Comparison of ENCODE assay signal across 20 cellular contexts in the genomic region with DNA sequence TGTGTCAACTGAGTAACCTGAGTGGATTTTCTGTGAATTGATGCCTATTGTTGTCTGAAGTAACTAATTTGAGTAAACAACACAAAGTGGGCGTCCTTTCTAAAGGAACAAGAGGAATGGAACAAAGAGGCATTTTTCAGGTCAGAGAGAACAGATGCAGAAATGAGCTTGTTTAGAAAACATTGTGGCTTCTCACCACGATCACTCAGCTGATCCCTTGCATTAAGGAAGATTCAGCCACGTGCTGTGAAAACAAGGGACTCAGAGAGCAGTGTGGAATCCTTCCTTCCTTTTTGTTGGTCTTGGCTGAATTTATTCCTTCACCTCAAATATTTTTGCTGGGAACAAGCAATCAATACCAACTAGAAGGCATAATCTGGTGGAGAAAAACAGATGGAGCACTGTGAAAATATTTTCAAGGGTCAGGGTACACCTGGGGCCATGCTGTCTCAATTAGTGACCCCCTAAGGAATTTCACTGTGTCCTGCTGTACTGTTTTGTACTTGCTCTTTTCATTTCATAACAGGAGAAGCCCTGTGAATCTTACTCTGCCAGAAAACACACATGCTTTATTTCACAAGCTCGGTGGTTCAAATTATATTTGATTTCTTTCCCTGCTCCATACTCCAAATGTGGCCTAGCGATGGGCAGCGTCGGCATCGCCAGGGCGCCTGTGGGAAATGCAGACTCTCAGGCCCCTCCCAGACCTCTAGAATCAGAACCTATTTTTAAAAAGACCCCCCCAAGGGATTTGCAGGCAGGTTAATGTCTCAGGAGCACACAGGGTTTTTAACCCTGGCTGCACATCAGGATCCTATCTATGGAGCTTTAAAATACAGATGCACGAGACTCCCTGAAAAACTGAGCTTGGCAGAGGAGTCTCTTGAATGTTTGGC. TPM values are rescaled to one million over a fixed set of nuclear protein-coding genes. Genes with fewer than 3 reads are reported as not detected.
DNase-seq lines count a peak whose midpoint lies in the region; ATAC-seq, FAIRE-seq and TF ChIP-seq lines count a peak whose summit lies in the region.
"Had no signal": no experiment of that assay in that cellular context is flagged by ENCODE, and none has a peak within 500 bp of the region (broad histone marks: within the 10 kb centered on the region; RNA-seq: fewer than 3 reads in every experiment).

No MANE protein-coding gene starts in this region.

- peaks cover 10% of the 10 kb centered on the region for H3K4me1 Mint-ChIP-seq in brain
- H3K4me1 Mint-ChIP-seq in CD4-positive, alpha-beta T cell (ENCODE audit: low read depth): peaks cover 8% of the 10 kb centered on the region
- H3K4me1 Mint-ChIP-seq: activated CD4-positive, alpha-beta T cell treated with anti-CD3 and anti-CD28 coated beads, Interleukin-2, amount 10 ng/mL, durations not matched to agents 24 days and 14 days; stimulated activated memory B cell treated with anti-CD40 and anti-IgM and Interleukin-4, amounts not matched to agents 10 μg/mL and 1 μg/mL and 100 μg/mL, for 72 hours had no signal

- CTCF ChIA-PET in CD4-positive, alpha-beta T cell (lab: Charles Lee): no interaction called here

- no peak overlapping the region for H3K4me3 Mint-ChIP-seq in brain
- H3K4me3 Mint-ChIP-seq in CD4-positive, alpha-beta T cell: no peak overlapping the region
- H3K4me3 Mint-ChIP-seq: activated CD4-positive, alpha-beta T cell treated with anti-CD3 and anti-CD28 coated beads, Interleukin-2, amount 10 ng/mL, durations not matched to agents 24 days and 14 days; activated T-cell treated with anti-CD3 and anti-CD28 coated beads, Interleukin-2, amount 50 U/mL, for 72 hours; stimulated activated memory B cell treated with anti-CD40 and anti-IgM and Interleukin-4, amounts not matched to agents 10 μg/mL and 1 μg/mL and 100 μg/mL, for 72 hours had no signal

- no peak overlapping the region for H3K27ac ChIP-seq in CD4-positive, alpha-beta T cell (ENCODE audit: low read depth, low read length)

- no peak for TF ChIP-seq CTCF in brain (conservative IDR thresholded peaks at IDR 0.05)
- no peak for TF ChIP-seq CTCF in CD4-positive, alpha-beta T cell (IDR thresholded peaks at IDR 0.05)

- H3K27me3 Mint-ChIP-seq in brain: no peaks in the 10 kb centered on the region
- H3K27me3 Mint-ChIP-seq in CD4-positive, alpha-beta T cell: no peaks in the 10 kb centered on the region
- H3K27me3 Mint-ChIP-seq: stimulated activated memory B cell treated with anti-CD40 and anti-IgM and Interleukin-4, amounts not matched to agents 10 μg/mL and 1 μg/mL and 100 μg/mL, for 72 hours had no signal

- intact Hi-C loops in CD4-positive, alpha-beta T cell (cut with DNase I, micrococcal nuclease): no loop called here

- no peaks in the 10 kb centered on the region for H3K9me3 ChIP-seq in CD4-positive, alpha-beta T cell (ENCODE audit: control insufficient read depth, low read length)

- DNase-seq in DMS53 treated with DMSO at 0.1 percent for 48 hours (lab: John Stamatoyannopoulos, UW; ENCODE audit: unreplicated experiment) (peak; percentile 9), NCI-H2029 treated with DMSO at 0.1 percent for 48 hours (lab: John Stamatoyannopoulos, UW) (peak; percentile 92), midbrain (lab: John Stamatoyannopoulos, UW) (peak; percentile 19), frontal cortex (ENCODE audit: low spot score in 2 of 2) (no peak)
- no peak for DNase-seq in CD4-positive, alpha-beta T cell
- DNase-seq: activated CD4-positive, alpha-beta T cell treated with anti-CD3 and anti-CD28 coated beads, Interleukin-2, amount 10 ng/mL, durations not matched to agents 24 days and 14 days; activated T-cell treated with anti-CD3 and anti-CD28 coated beads, Interleukin-2, amount 50 U/mL, for 72 hours; DMS79 treated with DMSO at 0.1 percent for 48 hours; effector memory CD4-positive, alpha-beta T cell; foreskin melanocyte; IMR-90; NCI-H2171 treated with DMSO at 0.1 percent for 48 hours; stimulated activated CD4-positive, alpha-beta T cell treated with anti-CD3 and anti-CD28 coated beads, Interleukin-4, amount 100 ng/mL, for 4 hours had no signal

- POLR2A ChIA-PET in CD4-positive, alpha-beta T cell (lab: Charles Lee): no interaction called here

- no peaks in the 10 kb centered on the region for H3K27me3 ChIP-seq in CD4-positive, alpha-beta T cell (ENCODE audit: control insufficient read depth, insufficient read depth, low read length)

- no peak for FAIRE-seq in frontal cortex (lab: Jason Lieb, UNC)
- FAIRE-seq: keratinocyte, RCC 7860 had no signal

- peaks cover 25% of the 10 kb centered on the region for H3K36me3 Mint-ChIP-seq in brain
- H3K36me3 Mint-ChIP-seq in CD4-positive, alpha-beta T cell (ENCODE audit: low read depth): no peaks in the 10 kb centered on the region
- H3K36me3 Mint-ChIP-seq: stimulated activated memory B cell treated with anti-CD40 and anti-IgM and Interleukin-4, amounts not matched to agents 10 μg/mL and 1 μg/mL and 100 μg/mL, for 72 hours had no signal

- peaks cover 0 to 4% (median 0%) of the 10 kb centered on the region in 5 experiments for H3K9me3 Mint-ChIP-seq in brain
- H3K9me3 Mint-ChIP-seq in CD4-positive, alpha-beta T cell: no peaks in the 10 kb centered on the region
- H3K9me3 Mint-ChIP-seq: activated CD4-positive, alpha-beta T cell treated with anti-CD3 and anti-CD28 coated beads, Interleukin-2, amount 10 ng/mL, durations not matched to agents 24 days and 14 days; stimulated activated memory B cell treated with anti-CD40 and anti-IgM and Interleukin-4, amounts not matched to agents 10 μg/mL and 1 μg/mL and 100 μg/mL, for 72 hours had no signal

- no peak for ATAC-seq in CD4-positive, alpha-beta T cell (ENCODE audit: poor library complexity)
- ATAC-seq in GM18511 (IDR thresholded peaks at IDR 0.05; ENCODE audit: unreplicated experiment): no peak
- ATAC-seq in HG02981 (IDR thresholded peaks at IDR 0.05; ENCODE audit: unreplicated experiment): no peak
- ATAC-seq: activated T-cell treated with anti-CD3 and anti-CD28 coated beads, Interleukin-2, amount 50 U/mL, for 72 hours; stimulated activated memory B cell treated with anti-CD40 and anti-IgM and Interleukin-4, amounts not matched to agents 10 μg/mL and 1 μg/mL and 100 μg/mL, for 72 hours had no signal

- H3K27ac Mint-ChIP-seq in brain: peak overlapping the region in 3 of 5 experiments; percentile 84 to 91 (median 91)
- H3K27ac Mint-ChIP-seq in CD4-positive, alpha-beta T cell: no peak overlapping the region
- H3K27ac Mint-ChIP-seq: activated CD4-positive, alpha-beta T cell treated with anti-CD3 and anti-CD28 coated beads, Interleukin-2, amount 10 ng/mL, durations not matched to agents 24 days and 14 days; activated T-cell treated with anti-CD3 and anti-CD28 coated beads, Interleukin-2, amount 50 U/mL, for 72 hours; stimulated activated memory B cell treated with anti-CD40 and anti-IgM and Interleukin-4, amounts not matched to agents 10 μg/mL and 1 μg/mL and 100 μg/mL, for 72 hours had no signal

RNA-seq across cellular contexts. Expression of gene SLC6A20, which starts 11.6 kb away (rescaled TPM):
- polyA plus RNA-seq in brain (ENCODE audit: insufficient read depth, low read depth, low replicate concordance): 1.5 TPM
- total RNA-seq in CD4-positive, alpha-beta T cell: not detected
- total RNA-seq in frontal cortex: 3.3 TPM
- total RNA-seq: activated CD4-positive, alpha-beta T cell treated with anti-CD3 and anti-CD28 coated beads, Interleukin-2, amount 10 ng/mL, durations not matched to agents 24 days and 14 days; activated T-cell treated with anti-CD3 and anti-CD28 coated beads, Interleukin-2, amount 50 U/mL, for 72 hours; IMR-90; T-helper 2 cell treated with Interferon-gamma antibody and Interleukin-4, amounts not matched to agents 100 ng/mL and 5 ng/mL, for 36 hours had no signal
- polyA plus RNA-seq: IMR-90 had no signal

RNA-seq across cellular contexts. Expression of gene LZTFL1, which starts 34.0 kb away (rescaled TPM):
- 8.5 TPM for polyA plus RNA-seq in brain (ENCODE audit: insufficient read depth, low read depth, low replicate concordance)
- 1 to 10 TPM; 9.6 to 10.0 TPM for total RNA-seq in CD4-positive, alpha-beta T cell
- 24.5 TPM for total RNA-seq in frontal cortex

Comparison
In these comparisons a context has a peak if more than half of its experiments do, and no peak if none do; other contexts are left out.
1. DNase-seq: peak in DMS53 treated with DMSO at 0.1 percent for 48 hours (single experiment), NCI-H2029 treated with DMSO at 0.1 percent for 48 hours (single experiment) and midbrain (single experiment); none in CD4-positive, alpha-beta T cell (0 of 10) and frontal cortex (0 of 2).